In genomic region chr4:145097821-145098674, GRCh38 we compare ENCODE assay signal across 1 cellular context.
A peak's percentile ranks its signal among the peaks of the same experiment; 100 is the strongest.
TF ChIP-seq lines count a peak whose summit lies in the region.

Gene ABCE1 (plus strand): TSS chr4:145098311. CDS start chr4:145104413, 6,102 bp downstream.
Gene ANAPC10 (minus strand): TSS chr4:145098196. CDS start chr4:145096099, 2,097 bp downstream.

TF ChIP-seq in HepG2, 621 proteins besides CTCF, POLR2A, EP300 and RAD21 (continued from another document and continues in another):
- TF ChIP-seq ATF2 (CRISPR knock-in tag; IDR thresholded peaks at IDR 0.05): peak; percentile 91
- peak; percentile 95 for TF ChIP-seq HNRNPLL (IDR thresholded peaks at IDR 0.05; ENCODE audit: low read depth, low read length, poor library complexity, severe bottlenecking)
- TF ChIP-seq ELF1 (CRISPR knock-in tag; IDR thresholded peaks at IDR 0.05): peak; percentile 86
- TF ChIP-seq JARID2 (CRISPR knock-in tag; IDR thresholded peaks at IDR 0.05; ENCODE audit: insufficient replicate concordance): no peak
- TF ChIP-seq ZNF652 (CRISPR knock-in tag; IDR thresholded peaks at IDR 0.05; ENCODE audit: borderline replicate concordance, low read depth): no peak
- TF ChIP-seq SNAPC4 (CRISPR knock-in tag; IDR thresholded peaks at IDR 0.05): peak; percentile 85
- peak; percentile 92 for TF ChIP-seq ZBTB14 (CRISPR knock-in tag; IDR thresholded peaks at IDR 0.05)
- no peak for TF ChIP-seq RARG (CRISPR knock-in tag; IDR thresholded peaks at IDR 0.05; ENCODE audit: low read depth)
- TF ChIP-seq ZNF451 (CRISPR knock-in tag; IDR thresholded peaks at IDR 0.05): peak; percentile 40; the same call in 1 of the 2 replicates
- TF ChIP-seq GRHL1 (CRISPR knock-in tag; conservative IDR thresholded peaks at IDR 0.05): no peak
- TF ChIP-seq FOSL1 (CRISPR knock-in tag; IDR thresholded peaks at IDR 0.05; ENCODE audit: borderline replicate concordance): no peak
- TF ChIP-seq SRF (IDR thresholded peaks at IDR 0.05; ENCODE audit: low read depth, low read length): 0 out of 2 replicates have a peak, but pooled peaks have one; percentile 15
- TF ChIP-seq ZXDC (CRISPR knock-in tag; IDR thresholded peaks at IDR 0.05): no peak
- TF ChIP-seq ZNF878 (CRISPR knock-in tag; IDR thresholded peaks at IDR 0.05): 0 out of 2 replicates have a peak, but pooled peaks have one; percentile 11
- no peak for TF ChIP-seq ZNF296 (CRISPR knock-in tag; conservative IDR thresholded peaks at IDR 0.05)
- TF ChIP-seq ZNF570 (CRISPR knock-in tag; IDR thresholded peaks at IDR 0.05; ENCODE audit: borderline replicate concordance): 0 out of 2 replicates have a peak, but pooled peaks have one; percentile 43
- no peak for TF ChIP-seq IRF1 (CRISPR knock-in tag; IDR thresholded peaks at IDR 0.05; ENCODE audit: low read depth)
- TF ChIP-seq THYN1 (CRISPR knock-in tag; IDR thresholded peaks at IDR 0.05; ENCODE audit: borderline replicate concordance, low read depth): no peak
- TF ChIP-seq ZNF777 (CRISPR knock-in tag; IDR thresholded peaks at IDR 0.05): peak; percentile 69; the same call in 1 of the 2 replicates
- peak; percentile 88; the same call in 1 of the 2 replicates for TF ChIP-seq ZNF138 (CRISPR knock-in tag; IDR thresholded peaks at IDR 0.05; ENCODE audit: low read depth)
- peak; percentile 90 for TF ChIP-seq GABPB1 (CRISPR knock-in tag; IDR thresholded peaks at IDR 0.05)
- TF ChIP-seq NBN (conservative IDR thresholded peaks at IDR 0.05): no peak
- TF ChIP-seq ZNF646 (CRISPR knock-in tag; IDR thresholded peaks at IDR 0.05): 0 out of 2 replicates have a peak, but pooled peaks have one; percentile 11
- no peak for TF ChIP-seq RORA (CRISPR knock-in tag; IDR thresholded peaks at IDR 0.05)
- peak; percentile 52; the same call in 1 of the 2 replicates for TF ChIP-seq NFYC (CRISPR knock-in tag; IDR thresholded peaks at IDR 0.05)
- TF ChIP-seq SIN3B (IDR thresholded peaks at IDR 0.05; ENCODE audit: low read length): peak; percentile 84; the same call in 1 of the 2 replicates
- TF ChIP-seq TCF12 (IDR thresholded peaks at IDR 0.05): no peak
- no peak for TF ChIP-seq TCF12 (CRISPR knock-in tag; IDR thresholded peaks at IDR 0.05)
- TF ChIP-seq FIP1L1 (IDR thresholded peaks at IDR 0.05; ENCODE audit: borderline replicate concordance, insufficient read depth, low read depth, low read length): 0 out of 2 replicates have a peak, but pooled peaks have one; percentile 25
- TF ChIP-seq MTA3 (CRISPR knock-in tag; IDR thresholded peaks at IDR 0.05): no peak
- TF ChIP-seq ZNF883 (CRISPR knock-in tag; IDR thresholded peaks at IDR 0.05; ENCODE audit: not compliant biosample characterization): peak; percentile 19
- peak; percentile 97 for TF ChIP-seq ZNF567 (CRISPR knock-in tag; IDR thresholded peaks at IDR 0.05; ENCODE audit: borderline replicate concordance)
